ENCODE assay signal across 8 cellular contexts in genomic region chr4:74189331-74190043, GRCh38. TPM values are rescaled to one million over a fixed set of nuclear protein-coding genes. Genes with fewer than 3 reads are reported as not detected.
DNase-seq lines count a peak whose midpoint lies in the region; ATAC-seq and TF ChIP-seq lines count a peak whose summit lies in the region.

No MANE protein-coding gene starts in this region.

- TF ChIP-seq CTCF in natural killer cell (IDR thresholded peaks at IDR 0.05) (peak; percentile 80), Panc1 (IDR thresholded peaks at IDR 0.05) (peak; percentile 70; the same call in 1 of the 2 replicates), endothelial cell (IDR thresholded peaks at IDR 0.05; ENCODE audit: unreplicated experiment) (peak; percentile 73), nephron (IDR thresholded peaks at IDR 0.05; ENCODE audit: unreplicated experiment in 3 of 3) (peak; percentile 78 to 80 (median 79))

- no peak overlapping the region for H3K27ac Mint-ChIP-seq in natural killer cell
- H3K27ac Mint-ChIP-seq in natural killer cell treated with Interleukin-12 subunit alpha and Interleukin-12 subunit beta and Interleukin-15 and Interleukin-18, amount 100 ng/mL, for 72 hours: no peak overlapping the region
- no peak overlapping the region for H3K27ac Mint-ChIP-seq in endothelial cell (ENCODE audit: unreplicated experiment)
- H3K27ac Mint-ChIP-seq in nephron: no peak overlapping the region

- CTCF ChIA-PET in Panc1 (lab: Charles Lee): interaction anchor here (0.6 to 0.7 kb wide), 5 partner anchors 12 to 1291 kb away, joined by 4 to 14 read pairs (median 5); no protein-coding TSS in a partner anchor

- ATAC-seq in natural killer cell (peak in 2 of 3 donors; percentile 54 to 61), Panc1 (no peak), HG03139 (IDR thresholded peaks at IDR 0.05; ENCODE audit: unreplicated experiment) (no peak)
- no peak for ATAC-seq in natural killer cell treated with Interleukin-12 subunit alpha and Interleukin-12 subunit beta and Interleukin-15 and Interleukin-18, amount 100 ng/mL, for 72 hours

- no peaks in the 10 kb centered on the region for H3K36me3 Mint-ChIP-seq in natural killer cell
- no peaks in the 10 kb centered on the region for H3K36me3 Mint-ChIP-seq in natural killer cell treated with Interleukin-12 subunit alpha and Interleukin-12 subunit beta and Interleukin-15 and Interleukin-18, amount 100 ng/mL, for 72 hours
- H3K36me3 Mint-ChIP-seq in endothelial cell (ENCODE audit: low read depth, unreplicated experiment): no peaks in the 10 kb centered on the region
- no peaks in the 10 kb centered on the region for H3K36me3 Mint-ChIP-seq in nephron (ENCODE audit: low read depth)

- no peaks in the 10 kb centered on the region for H3K36me3 ChIP-seq in Panc1 (ENCODE audit: control insufficient read depth, insufficient read depth, low read length)

- H3K9me3 Mint-ChIP-seq in natural killer cell: no peaks in the 10 kb centered on the region
- H3K9me3 Mint-ChIP-seq in natural killer cell treated with Interleukin-12 subunit alpha and Interleukin-12 subunit beta and Interleukin-15 and Interleukin-18, amount 100 ng/mL, for 72 hours: no peaks in the 10 kb centered on the region
- H3K9me3 Mint-ChIP-seq in endothelial cell (ENCODE audit: unreplicated experiment): no peaks in the 10 kb centered on the region
- no peaks in the 10 kb centered on the region for H3K9me3 Mint-ChIP-seq in nephron

- DNase-seq in natural killer cell (no peak), HS-5 (ENCODE audit: low read depth) (peak; percentile 26), Panc1 (ENCODE audit: low read depth, low spot score) (peak; percentile 41), endothelial cell (ENCODE audit: low spot score) (no peak), cerebellar nuclear complex (lab: John Stamatoyannopoulos, UW) (no peak)
- no peak for DNase-seq in natural killer cell treated with Interleukin-12 subunit alpha and Interleukin-12 subunit beta and Interleukin-15 and Interleukin-18, amount 100 ng/mL, for 72 hours (ENCODE audit: low spot score)

- in situ Hi-C loops in Panc1 (cut with HindIII; ENCODE audit: low pct_unique_long_range_greater_than_20kb, low sequenced_read_pairs): no loop called here

- no peaks in the 10 kb centered on the region for H3K27me3 ChIP-seq in Panc1 (ENCODE audit: control insufficient read depth, insufficient read depth, low read length)

- H3K4me1 Mint-ChIP-seq in natural killer cell: no peaks in the 10 kb centered on the region
- no peaks in the 10 kb centered on the region for H3K4me1 Mint-ChIP-seq in natural killer cell treated with Interleukin-12 subunit alpha and Interleukin-12 subunit beta and Interleukin-15 and Interleukin-18, amount 100 ng/mL, for 72 hours (ENCODE audit: low read depth in 2 of 2)
- no peaks in the 10 kb centered on the region for H3K4me1 Mint-ChIP-seq in endothelial cell (ENCODE audit: unreplicated experiment)
- no peaks in the 10 kb centered on the region for H3K4me1 Mint-ChIP-seq in nephron

- H3K27me3 Mint-ChIP-seq in natural killer cell (ENCODE audit: low read depth in 2 of 2): no peaks in the 10 kb centered on the region
- no peaks in the 10 kb centered on the region for H3K27me3 Mint-ChIP-seq in natural killer cell treated with Interleukin-12 subunit alpha and Interleukin-12 subunit beta and Interleukin-15 and Interleukin-18, amount 100 ng/mL, for 72 hours
- no peaks in the 10 kb centered on the region for H3K27me3 Mint-ChIP-seq in endothelial cell (ENCODE audit: unreplicated experiment)
- no peaks in the 10 kb centered on the region for H3K27me3 Mint-ChIP-seq in nephron (ENCODE audit: low read depth)

- no peaks in the 10 kb centered on the region for H3K4me1 ChIP-seq in Panc1 (ENCODE audit: control insufficient read depth, insufficient read depth, low read length)

- POLR2A ChIA-PET in Panc1 (lab: Charles Lee): no interaction called here

- BruUV-seq in Panc1 (replicated peaks; lab: Mats Ljungman, UMichigan): no TSS peak

- H3K4me3 ChIP-seq in Panc1 (ENCODE audit: low read depth in 2 of 2, low read length in 2 of 2): no peak overlapping the region

- no peak overlapping the region for H3K4me3 Mint-ChIP-seq in natural killer cell
- no peak overlapping the region for H3K4me3 Mint-ChIP-seq in natural killer cell treated with Interleukin-12 subunit alpha and Interleukin-12 subunit beta and Interleukin-15 and Interleukin-18, amount 100 ng/mL, for 72 hours
- no peak overlapping the region for H3K4me3 Mint-ChIP-seq in endothelial cell (ENCODE audit: unreplicated experiment)
- H3K4me3 Mint-ChIP-seq in nephron: no peak overlapping the region

- H3K27ac ChIP-seq in Panc1 (ENCODE audit: low read length): no peak overlapping the region

- H3K9me3 ChIP-seq in Panc1 (ENCODE audit: control insufficient read depth, insufficient read depth, low read depth, low read length): no peaks in the 10 kb centered on the region

- intact Hi-C loops in natural killer cell (cut with micrococcal nuclease) (loop anchor here (5.0 kb wide), 1 partner anchor 123 kb away; no protein-coding TSS in a partner anchor), Panc1 (cut with micrococcal nuclease; ENCODE audit: unreplicated experiment) (no loop called here)

RNA-seq across cellular contexts. Expression of gene MTHFD2L, which starts 31.6 kb away (rescaled TPM):
- total RNA-seq in natural killer cell (10 to 100 TPM in 2 of 3 donors, 1 to 10 TPM in 1; 9.5 to 11.7 (median 10.4) TPM), Panc1 (2021; ENCODE audit: unreplicated experiment) (6.6 TPM), endothelial cell (ENCODE audit: unreplicated experiment) (13.6 TPM)
- 10 to 100 TPM in 1 of 2 donors, 1 to 10 TPM in 1; 8.4 to 14.5 TPM for total RNA-seq in natural killer cell treated with Interleukin-12 subunit alpha and Interleukin-12 subunit beta and Interleukin-15 and Interleukin-18, amount 100 ng/mL, for 72 hours
- 4.3 TPM for polyA plus RNA-seq in Panc1 (2012; ENCODE audit: insufficient read length)

Comparison
In these comparisons a context has a peak if more than half of its experiments do, and no peak if none do; other contexts are left out.
1. ATAC-seq: peak in natural killer cell (2 of 3); none in natural killer cell treated with Interleukin-12 subunit alpha and Interleukin-12 subunit beta and Interleukin-15 and Interleukin-18, amount 100 ng/mL, for 72 hours (0 of 2), Panc1 (single experiment) and HG03139 (single experiment).
2. DNase-seq: peak in HS-5 (single experiment) and Panc1 (single experiment); none in natural killer cell (single experiment), natural killer cell treated with Interleukin-12 subunit alpha and Interleukin-12 subunit beta and Interleukin-15 and Interleukin-18, amount 100 ng/mL, for 72 hours (single experiment), endothelial cell (single experiment) and cerebellar nuclear complex (0 of 2).
3. Peak in every context shown above with its lines, with median percentiles within 50 percentile points of each other: CTCF ChIP-seq.